Comparison of ENCODE assay signal across 14 cellular contexts in the genomic region with DNA sequence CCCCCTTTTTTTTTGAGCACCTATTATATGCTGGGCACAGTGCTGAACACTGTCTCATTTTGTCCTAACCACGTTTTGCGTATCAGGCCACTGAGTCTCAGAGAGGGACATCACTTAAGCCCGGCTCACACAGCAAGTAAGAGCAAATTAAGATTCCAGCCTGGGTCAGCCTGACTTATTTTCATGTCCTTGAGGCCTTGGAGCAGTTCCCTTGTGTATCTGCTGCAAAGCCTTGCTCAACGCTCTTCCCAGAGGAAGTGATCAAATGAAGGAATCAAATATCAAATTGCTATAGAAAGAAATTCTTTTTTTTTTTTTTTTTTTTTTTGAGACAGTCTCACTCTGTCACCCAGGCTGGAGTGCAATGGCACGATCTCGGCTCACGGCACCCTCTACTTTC.
"Had no signal": no experiment of that assay in that cellular context is flagged by ENCODE, and none has a peak within 500 bp of the region (broad histone marks: within the 10 kb centered on the region; RNA-seq: fewer than 3 reads in every experiment).

No MANE protein-coding gene starts in this region.

- H3K4me3 Mint-ChIP-seq: activated B cell treated with CpG ODN at 0.5 μM for 24 hours; activated CD4-positive, alpha-beta T cell treated with anti-CD3 and anti-CD28 coated beads, Interleukin-2, amount 10 ng/mL, durations not matched to agents 24 days and 14 days; activated naive CD4-positive, alpha-beta T cell treated with anti-CD3 and anti-CD28 coated beads for 36 hours; memory B cell; natural killer cell treated with Interleukin-12 subunit alpha and Interleukin-12 subunit beta and Interleukin-15 and Interleukin-18, amount 100 ng/mL, for 72 hours; stimulated activated naive CD8-positive, alpha-beta T cell treated with anti-CD3 and anti-CD28 coated beads, Interleukin-15, amount 100 ng/mL, for 72 hours; T-helper 17 cell had no signal

- H3K27me3 Mint-ChIP-seq: activated B cell treated with CpG ODN at 0.5 μM for 24 hours; activated CD4-positive, alpha-beta T cell treated with anti-CD3 and anti-CD28 coated beads, Interleukin-2, amount 10 ng/mL, durations not matched to agents 24 days and 14 days; memory B cell; natural killer cell treated with Interleukin-12 subunit alpha and Interleukin-12 subunit beta and Interleukin-15 and Interleukin-18, amount 100 ng/mL, for 72 hours; stimulated activated naive CD8-positive, alpha-beta T cell treated with anti-CD3 and anti-CD28 coated beads, Interleukin-15, amount 100 ng/mL, for 72 hours; T-helper 17 cell had no signal

- H3K27ac Mint-ChIP-seq: activated B cell treated with CpG ODN at 0.5 μM for 24 hours; activated CD4-positive, alpha-beta T cell treated with anti-CD3 and anti-CD28 coated beads, Interleukin-2, amount 10 ng/mL, durations not matched to agents 24 days and 14 days; activated naive CD4-positive, alpha-beta T cell treated with anti-CD3 and anti-CD28 coated beads for 36 hours; stimulated activated naive CD8-positive, alpha-beta T cell treated with anti-CD3 and anti-CD28 coated beads, Interleukin-15, amount 100 ng/mL, for 72 hours had no signal

- H3K27ac ChIP-seq: skin epidermis had no signal

- H3K36me3 Mint-ChIP-seq: natural killer cell treated with Interleukin-12 subunit alpha and Interleukin-12 subunit beta and Interleukin-15 and Interleukin-18, amount 100 ng/mL, for 72 hours had no signal

- DNase-seq: activated B cell treated with CpG ODN at 0.5 μM for 24 hours; activated CD4-positive, alpha-beta T cell treated with anti-CD3 and anti-CD28 coated beads, Interleukin-2, amount 10 ng/mL, durations not matched to agents 24 days and 14 days; activated naive CD4-positive, alpha-beta T cell treated with anti-CD3 and anti-CD28 coated beads for 36 hours; caudate nucleus; effector CD8-positive, alpha-beta T cell; head of caudate nucleus; stimulated activated CD4-positive, alpha-beta T cell treated with anti-CD3 and anti-CD28 coated beads, Interleukin-4, amount 100 ng/mL, for 4 hours; stimulated activated naive CD8-positive, alpha-beta T cell treated with anti-CD3 and anti-CD28 coated beads, Interleukin-15, amount 100 ng/mL, for 72 hours; T-helper 17 cell had no signal

- ATAC-seq: left lobe of liver; natural killer cell treated with Interleukin-12 subunit alpha and Interleukin-12 subunit beta and Interleukin-15 and Interleukin-18, amount 100 ng/mL, for 72 hours; stimulated activated naive CD8-positive, alpha-beta T cell treated with anti-CD3 and anti-CD28 coated beads, Interleukin-15, amount 100 ng/mL, for 72 hours; T-helper 17 cell had no signal

- H3K4me3 ChIP-seq: coronary artery, skin epidermis had no signal

- H3K9me3 Mint-ChIP-seq: activated B cell treated with CpG ODN at 0.5 μM for 24 hours; activated CD4-positive, alpha-beta T cell treated with anti-CD3 and anti-CD28 coated beads, Interleukin-2, amount 10 ng/mL, durations not matched to agents 24 days and 14 days; activated naive CD4-positive, alpha-beta T cell treated with anti-CD3 and anti-CD28 coated beads for 36 hours; memory B cell; natural killer cell treated with Interleukin-12 subunit alpha and Interleukin-12 subunit beta and Interleukin-15 and Interleukin-18, amount 100 ng/mL, for 72 hours; stimulated activated naive CD8-positive, alpha-beta T cell treated with anti-CD3 and anti-CD28 coated beads, Interleukin-15, amount 100 ng/mL, for 72 hours had no signal
